In genomic region chr16:81446318-81447275, GRCh38 we compare ENCODE assay signal across 1 cellular context.
A peak's percentile ranks its signal among the peaks of the same experiment; 100 is the strongest.
TF ChIP-seq lines count a peak whose summit lies in the region.

No MANE protein-coding gene starts in this region.

TF ChIP-seq in HepG2, 621 proteins besides CTCF, POLR2A, EP300 and RAD21 (continued from another document and continues in another):
- TF ChIP-seq, protein P1, sequence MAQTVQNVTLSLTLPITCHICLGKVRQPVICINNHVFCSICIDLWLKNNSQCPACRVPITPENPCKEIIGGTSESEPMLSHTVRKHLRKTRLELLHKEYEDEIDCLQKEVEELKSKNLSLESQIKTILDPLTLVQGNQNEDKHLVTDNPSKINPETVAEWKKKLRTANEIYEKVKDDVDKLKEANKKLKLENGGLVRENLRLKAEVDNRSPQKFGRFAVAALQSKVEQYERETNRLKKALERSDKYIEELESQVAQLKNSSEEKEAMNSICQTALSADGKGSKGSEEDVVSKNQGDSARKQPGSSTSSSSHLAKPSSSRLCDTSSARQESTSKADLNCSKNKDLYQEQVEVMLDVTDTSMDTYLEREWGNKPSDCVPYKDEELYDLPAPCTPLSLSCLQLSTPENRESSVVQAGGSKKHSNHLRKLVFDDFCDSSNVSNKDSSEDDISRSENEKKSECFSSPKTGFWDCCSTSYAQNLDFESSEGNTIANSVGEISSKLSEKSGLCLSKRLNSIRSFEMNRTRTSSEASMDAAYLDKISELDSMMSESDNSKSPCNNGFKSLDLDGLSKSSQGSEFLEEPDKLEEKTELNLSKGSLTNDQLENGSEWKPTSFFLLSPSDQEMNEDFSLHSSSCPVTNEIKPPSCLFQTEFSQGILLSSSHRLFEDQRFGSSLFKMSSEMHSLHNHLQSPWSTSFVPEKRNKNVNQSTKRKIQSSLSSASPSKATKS (CRISPR knock-in tag; IDR thresholded peaks at IDR 0.05) = no peak
- TF ChIP-seq TAF15 (IDR thresholded peaks at IDR 0.05; ENCODE audit: low read depth, low read length, poor library complexity, severe bottlenecking) = no peak
- peak; percentile 58; the same call in 1 of the 2 replicates for TF ChIP-seq ZC3H4 (CRISPR knock-in tag; IDR thresholded peaks at IDR 0.05; ENCODE audit: borderline replicate concordance)
- TF ChIP-seq STAT5B (CRISPR knock-in tag; IDR thresholded peaks at IDR 0.05) = no peak
- no peak for TF ChIP-seq ZNF816 (CRISPR knock-in tag; IDR thresholded peaks at IDR 0.05; ENCODE audit: borderline replicate concordance)
- no peak for TF ChIP-seq KIAA2018 (CRISPR knock-in tag; IDR thresholded peaks at IDR 0.05; ENCODE audit: borderline replicate concordance)
- TF ChIP-seq, protein P2, sequence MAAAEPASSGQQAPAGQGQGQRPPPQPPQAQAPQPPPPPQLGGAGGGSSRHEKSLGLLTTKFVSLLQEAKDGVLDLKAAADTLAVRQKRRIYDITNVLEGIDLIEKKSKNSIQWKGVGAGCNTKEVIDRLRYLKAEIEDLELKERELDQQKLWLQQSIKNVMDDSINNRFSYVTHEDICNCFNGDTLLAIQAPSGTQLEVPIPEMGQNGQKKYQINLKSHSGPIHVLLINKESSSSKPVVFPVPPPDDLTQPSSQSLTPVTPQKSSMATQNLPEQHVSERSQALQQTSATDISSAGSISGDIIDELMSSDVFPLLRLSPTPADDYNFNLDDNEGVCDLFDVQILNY (CRISPR knock-in tag; conservative IDR thresholded peaks at IDR 0.05) = no peak
- TF ChIP-seq HNF1B (CRISPR knock-in tag; IDR thresholded peaks at IDR 0.05) = no peak; the same call in 1 of the 2 replicates
- no peak for TF ChIP-seq SRSF4 (IDR thresholded peaks at IDR 0.05; ENCODE audit: low read depth, low read length, poor library complexity, severe bottlenecking)
- TF ChIP-seq PAF1 (CRISPR knock-in tag; IDR thresholded peaks at IDR 0.05) = no peak
- TF ChIP-seq, protein P3, sequence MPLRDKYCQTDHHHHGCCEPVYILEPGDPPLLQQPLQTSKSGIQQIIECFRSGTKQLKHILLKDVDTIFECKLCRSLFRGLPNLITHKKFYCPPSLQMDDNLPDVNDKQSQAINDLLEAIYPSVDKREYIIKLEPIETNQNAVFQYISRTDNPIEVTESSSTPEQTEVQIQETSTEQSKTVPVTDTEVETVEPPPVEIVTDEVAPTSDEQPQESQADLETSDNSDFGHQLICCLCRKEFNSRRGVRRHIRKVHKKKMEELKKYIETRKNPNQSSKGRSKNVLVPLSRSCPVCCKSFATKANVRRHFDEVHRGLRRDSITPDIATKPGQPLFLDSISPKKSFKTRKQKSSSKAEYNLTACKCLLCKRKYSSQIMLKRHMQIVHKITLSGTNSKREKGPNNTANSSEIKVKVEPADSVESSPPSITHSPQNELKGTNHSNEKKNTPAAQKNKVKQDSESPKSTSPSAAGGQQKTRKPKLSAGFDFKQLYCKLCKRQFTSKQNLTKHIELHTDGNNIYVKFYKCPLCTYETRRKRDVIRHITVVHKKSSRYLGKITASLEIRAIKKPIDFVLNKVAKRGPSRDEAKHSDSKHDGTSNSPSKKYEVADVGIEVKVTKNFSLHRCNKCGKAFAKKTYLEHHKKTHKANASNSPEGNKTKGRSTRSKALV (CRISPR knock-in tag; IDR thresholded peaks at IDR 0.05) = no peak
- TF ChIP-seq, protein P4, sequence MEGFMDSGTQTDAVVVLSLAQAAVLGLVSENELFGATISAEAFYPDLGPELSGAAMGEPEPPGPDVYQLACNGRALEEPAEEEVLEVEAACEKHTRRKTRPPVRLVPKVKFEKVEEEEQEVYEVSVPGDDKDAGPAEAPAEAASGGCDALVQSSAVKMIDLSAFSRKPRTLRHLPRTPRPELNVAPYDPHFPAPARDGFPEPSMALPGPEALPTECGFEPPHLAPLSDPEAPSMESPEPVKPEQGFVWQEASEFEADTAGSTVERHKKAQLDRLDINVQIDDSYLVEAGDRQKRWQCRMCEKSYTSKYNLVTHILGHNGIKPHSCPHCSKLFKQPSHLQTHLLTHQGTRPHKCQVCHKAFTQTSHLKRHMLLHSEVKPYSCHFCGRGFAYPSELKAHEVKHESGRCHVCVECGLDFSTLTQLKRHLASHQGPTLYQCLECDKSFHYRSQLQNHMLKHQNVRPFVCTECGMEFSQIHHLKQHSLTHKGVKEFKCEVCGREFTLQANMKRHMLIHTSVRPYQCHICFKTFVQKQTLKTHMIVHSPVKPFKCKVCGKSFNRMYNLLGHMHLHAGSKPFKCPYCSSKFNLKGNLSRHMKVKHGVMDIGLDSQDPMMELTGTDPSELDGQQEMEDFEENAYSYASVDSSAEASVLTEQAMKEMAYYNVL (CRISPR knock-in tag; IDR thresholded peaks at IDR 0.05; ENCODE audit: borderline replicate concordance) = no peak
- TF ChIP-seq, protein P5, sequence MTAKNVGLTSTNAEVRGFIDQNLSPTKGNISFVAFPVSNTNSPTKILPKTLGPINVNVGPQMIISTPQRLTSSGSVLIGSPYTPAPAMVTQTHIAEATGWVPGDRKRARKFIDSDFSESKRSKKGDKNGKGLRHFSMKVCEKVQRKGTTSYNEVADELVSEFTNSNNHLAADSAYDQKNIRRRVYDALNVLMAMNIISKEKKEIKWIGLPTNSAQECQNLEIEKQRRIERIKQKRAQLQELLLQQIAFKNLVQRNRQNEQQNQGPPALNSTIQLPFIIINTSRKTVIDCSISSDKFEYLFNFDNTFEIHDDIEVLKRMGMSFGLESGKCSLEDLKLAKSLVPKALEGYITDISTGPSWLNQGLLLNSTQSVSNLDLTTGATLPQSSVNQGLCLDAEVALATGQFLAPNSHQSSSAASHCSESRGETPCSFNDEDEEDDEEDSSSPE (CRISPR knock-in tag; IDR thresholded peaks at IDR 0.05) = peak; percentile 39; the same call in 1 of the 2 replicates
- no peak for TF ChIP-seq ZNF343 (CRISPR knock-in tag; IDR thresholded peaks at IDR 0.05)
- no peak for TF ChIP-seq SIX4 (CRISPR knock-in tag; IDR thresholded peaks at IDR 0.05)
- no peak for TF ChIP-seq ZNF337 (CRISPR knock-in tag; IDR thresholded peaks at IDR 0.05; ENCODE audit: borderline replicate concordance, low read depth)
- no peak for TF ChIP-seq STAT6 (CRISPR knock-in tag; IDR thresholded peaks at IDR 0.05; ENCODE audit: borderline replicate concordance)
- TF ChIP-seq NBN (conservative IDR thresholded peaks at IDR 0.05) = no peak
- no peak for TF ChIP-seq FOSL1 (CRISPR knock-in tag; IDR thresholded peaks at IDR 0.05; ENCODE audit: borderline replicate concordance)
- no peak for TF ChIP-seq MATR3 (CRISPR knock-in tag; IDR thresholded peaks at IDR 0.05)
- TF ChIP-seq ZNF572 (CRISPR knock-in tag; IDR thresholded peaks at IDR 0.05) = no peak
- TF ChIP-seq ZNF589 (CRISPR knock-in tag; conservative IDR thresholded peaks at IDR 0.05) = no peak
- TF ChIP-seq ZNF790 (CRISPR knock-in tag; IDR thresholded peaks at IDR 0.05; ENCODE audit: borderline replicate concordance) = no peak
- TF ChIP-seq JUN (CRISPR knock-in tag; IDR thresholded peaks at IDR 0.05) = no peak
- TF ChIP-seq ZNF263 (CRISPR knock-in tag; IDR thresholded peaks at IDR 0.05) = peak; percentile 53
- TF ChIP-seq CHCHD3 (CRISPR knock-in tag; IDR thresholded peaks at IDR 0.05) = no peak
- TF ChIP-seq ZNF615 (CRISPR knock-in tag; IDR thresholded peaks at IDR 0.05; ENCODE audit: borderline replicate concordance) = 0 out of 2 replicates have a peak, but pooled peaks have one; percentile 68
- TF ChIP-seq, protein P6, sequence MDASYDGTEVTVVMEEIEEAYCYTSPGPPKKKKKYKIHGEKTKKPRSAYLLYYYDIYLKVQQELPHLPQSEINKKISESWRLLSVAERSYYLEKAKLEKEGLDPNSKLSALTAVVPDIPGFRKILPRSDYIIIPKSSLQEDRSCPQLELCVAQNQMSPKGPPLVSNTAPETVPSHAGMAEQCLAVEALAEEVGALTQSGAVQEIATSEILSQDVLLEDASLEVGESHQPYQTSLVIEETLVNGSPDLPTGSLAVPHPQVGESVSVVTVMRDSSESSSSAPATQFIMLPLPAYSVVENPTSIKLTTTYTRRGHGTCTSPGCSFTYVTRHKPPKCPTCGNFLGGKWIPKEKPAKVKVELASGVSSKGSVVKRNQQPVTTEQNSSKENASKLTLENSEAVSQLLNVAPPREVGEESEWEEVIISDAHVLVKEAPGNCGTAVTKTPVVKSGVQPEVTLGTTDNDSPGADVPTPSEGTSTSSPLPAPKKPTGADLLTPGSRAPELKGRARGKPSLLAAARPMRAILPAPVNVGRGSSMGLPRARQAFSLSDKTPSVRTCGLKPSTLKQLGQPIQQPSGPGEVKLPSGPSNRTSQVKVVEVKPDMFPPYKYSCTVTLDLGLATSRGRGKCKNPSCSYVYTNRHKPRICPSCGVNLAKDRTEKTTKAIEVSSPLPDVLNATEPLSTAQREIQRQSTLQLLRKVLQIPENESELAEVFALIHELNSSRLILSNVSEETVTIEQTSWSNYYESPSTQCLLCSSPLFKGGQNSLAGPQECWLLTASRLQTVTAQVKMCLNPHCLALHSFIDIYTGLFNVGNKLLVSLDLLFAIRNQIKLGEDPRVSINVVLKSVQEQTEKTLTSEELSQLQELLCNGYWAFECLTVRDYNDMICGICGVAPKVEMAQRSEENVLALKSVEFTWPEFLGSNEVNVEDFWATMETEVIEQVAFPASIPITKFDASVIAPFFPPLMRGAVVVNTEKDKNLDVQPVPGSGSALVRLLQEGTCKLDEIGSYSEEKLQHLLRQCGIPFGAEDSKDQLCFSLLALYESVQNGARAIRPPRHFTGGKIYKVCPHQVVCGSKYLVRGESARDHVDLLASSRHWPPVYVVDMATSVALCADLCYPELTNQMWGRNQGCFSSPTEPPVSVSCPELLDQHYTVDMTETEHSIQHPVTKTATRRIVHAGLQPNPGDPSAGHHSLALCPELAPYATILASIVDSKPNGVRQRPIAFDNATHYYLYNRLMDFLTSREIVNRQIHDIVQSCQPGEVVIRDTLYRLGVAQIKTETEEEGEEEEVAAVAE (CRISPR knock-in tag; IDR thresholded peaks at IDR 0.05; ENCODE audit: borderline replicate concordance) = no peak
